In genomic region chr20:22411568-22412450, GRCh38 we compare ENCODE assay signal across 1 cellular context.
TF ChIP-seq lines count a peak whose summit lies in the region.

No MANE protein-coding gene starts in this region.

TF ChIP-seq in K562, 482 proteins besides CTCF, POLR2A, EP300 and RAD21 (continued from another document and continues in another):
- TF ChIP-seq MLLT1 (IDR thresholded peaks at IDR 0.05) = peak; percentile 34 to 72; a peak in 1 of 4 replicates
- TF ChIP-seq CBFB (CRISPR knock-in tag; IDR thresholded peaks at IDR 0.05) = no peak
- 0 out of 2 replicates have a peak, but pooled peaks have one; percentile 29 for TF ChIP-seq ZKSCAN8 (CRISPR knock-in tag; IDR thresholded peaks at IDR 0.05)
- no peak for TF ChIP-seq ZNF740 (CRISPR knock-in tag; IDR thresholded peaks at IDR 0.05)
- no peak; a peak in 1 of 4 replicates for TF ChIP-seq ZNF740 (tag; IDR thresholded peaks at IDR 0.05)
- no peak for TF ChIP-seq SREBF1 (IDR thresholded peaks at IDR 0.05; ENCODE audit: borderline replicate concordance, low read depth, low read length)
- TF ChIP-seq SRSF1 (IDR thresholded peaks at IDR 0.05; ENCODE audit: low read depth, low read length) = no peak
- TF ChIP-seq DNMT1 (IDR thresholded peaks at IDR 0.05) = no peak
- TF ChIP-seq HDGF (IDR thresholded peaks at IDR 0.05) = no peak
- TF ChIP-seq CREB5 (CRISPR knock-in tag; IDR thresholded peaks at IDR 0.05) = no peak
- TF ChIP-seq HNRNPH1 (optimal IDR thresholded peaks at IDR 0.05; ENCODE audit: low read depth, low read length) = no peak
- peak; percentile 81 for TF ChIP-seq TCF3 (CRISPR knock-in tag; IDR thresholded peaks at IDR 0.05)
- no peak for TF ChIP-seq FOXP1 (CRISPR knock-in tag; IDR thresholded peaks at IDR 0.05)
- TF ChIP-seq ZNF551 (CRISPR knock-in tag; IDR thresholded peaks at IDR 0.05) = no peak
- TF ChIP-seq UBTF (IDR thresholded peaks at IDR 0.05; ENCODE audit: borderline replicate concordance in 1 of 2, low read depth in 2 of 2, low read length in 2 of 2) = no peak
- no peak for TF ChIP-seq SMAD1 (IDR thresholded peaks at IDR 0.05; ENCODE audit: low read depth, low read length, partially characterized antibody)
- peak; percentile 66; the same call in 1 of the 2 replicates for TF ChIP-seq XRCC5 (IDR thresholded peaks at IDR 0.05; ENCODE audit: low read depth, low read length)
- no peak for TF ChIP-seq ZNF224 (CRISPR knock-in tag; IDR thresholded peaks at IDR 0.05)
- peak; percentile 43 for TF ChIP-seq VEZF1 (CRISPR knock-in tag; IDR thresholded peaks at IDR 0.05)
- no peak for TF ChIP-seq SRF (CRISPR knock-in tag; IDR thresholded peaks at IDR 0.05)
- no peak for TF ChIP-seq FOXO4 (CRISPR knock-in tag; IDR thresholded peaks at IDR 0.05)
- TF ChIP-seq ATF4 (CRISPR knock-in tag; IDR thresholded peaks at IDR 0.05) = peak; percentile 95
- 0 out of 2 replicates have a peak, but pooled peaks have one; percentile 15 for TF ChIP-seq MECOM (CRISPR knock-in tag; IDR thresholded peaks at IDR 0.05)
- TF ChIP-seq ZNF212 (CRISPR knock-in tag; IDR thresholded peaks at IDR 0.05) = no peak
- TF ChIP-seq SAFB (IDR thresholded peaks at IDR 0.05; ENCODE audit: borderline replicate concordance, low read depth, low read length) = no peak
- 0 out of 2 replicates have a peak, but pooled peaks have one; percentile 15 for TF ChIP-seq CBX5 (IDR thresholded peaks at IDR 0.05; ENCODE audit: borderline replicate concordance, low read depth)
- no peak for TF ChIP-seq WHSC1 (IDR thresholded peaks at IDR 0.05; ENCODE audit: low read length)
- TF ChIP-seq PML (IDR thresholded peaks at IDR 0.05; ENCODE audit: low read length) = peak; percentile 36; the same call in 1 of the 2 replicates
- TF ChIP-seq SP1 (CRISPR knock-in tag; IDR thresholded peaks at IDR 0.05) = peak; percentile 55; the same call in 1 of the 2 replicates
- TF ChIP-seq FOXM1 (IDR thresholded peaks at IDR 0.05; ENCODE audit: low read depth) = 0 out of 2 replicates have a peak, but pooled peaks have one; percentile 38
- TF ChIP-seq FOXM1 (CRISPR knock-in tag; IDR thresholded peaks at IDR 0.05; ENCODE audit: low read depth) = no peak
- TF ChIP-seq ZNF280B (CRISPR knock-in tag; IDR thresholded peaks at IDR 0.05) = no peak
- TF ChIP-seq HOXB6 (CRISPR knock-in tag; IDR thresholded peaks at IDR 0.05; ENCODE audit: borderline replicate concordance) = no peak
- no peak for TF ChIP-seq THAP7 (CRISPR knock-in tag; IDR thresholded peaks at IDR 0.05)
- no peak for TF ChIP-seq ZNF121 (CRISPR knock-in tag; conservative IDR thresholded peaks at IDR 0.05)
- no peak for TF ChIP-seq HEY1 (CRISPR knock-in tag; IDR thresholded peaks at IDR 0.05; ENCODE audit: borderline replicate concordance)
- TF ChIP-seq TCF7 (IDR thresholded peaks at IDR 0.05; ENCODE audit: borderline replicate concordance) = no peak
- no peak for TF ChIP-seq ZNF778 (CRISPR knock-in tag; IDR thresholded peaks at IDR 0.05)
- TF ChIP-seq ZNF583 (CRISPR knock-in tag; IDR thresholded peaks at IDR 0.05) = no peak
- no peak for TF ChIP-seq ZNF41 (CRISPR knock-in tag; conservative IDR thresholded peaks at IDR 0.05)
- TF ChIP-seq RERE (CRISPR knock-in tag; IDR thresholded peaks at IDR 0.05; ENCODE audit: borderline replicate concordance) = no peak
- TF ChIP-seq CBX2 (IDR thresholded peaks at IDR 0.05; ENCODE audit: insufficient read depth, low read length, poor library complexity, severe bottlenecking) = no peak
- TF ChIP-seq ELF1 (tag; IDR thresholded peaks at IDR 0.05) = peak; percentile 59; the same call in 1 of the 2 replicates
- TF ChIP-seq GABPA (tag; conservative IDR thresholded peaks at IDR 0.05; ENCODE audit: low read depth) = 0 out of 2 replicates have a peak, but pooled peaks have one; percentile 19
- TF ChIP-seq EWSR1 (IDR thresholded peaks at IDR 0.05; ENCODE audit: borderline replicate concordance, low read depth, partially characterized antibody) = no peak
